Comparison of ENCODE assay signal across 17 cellular contexts in the genomic region with DNA sequence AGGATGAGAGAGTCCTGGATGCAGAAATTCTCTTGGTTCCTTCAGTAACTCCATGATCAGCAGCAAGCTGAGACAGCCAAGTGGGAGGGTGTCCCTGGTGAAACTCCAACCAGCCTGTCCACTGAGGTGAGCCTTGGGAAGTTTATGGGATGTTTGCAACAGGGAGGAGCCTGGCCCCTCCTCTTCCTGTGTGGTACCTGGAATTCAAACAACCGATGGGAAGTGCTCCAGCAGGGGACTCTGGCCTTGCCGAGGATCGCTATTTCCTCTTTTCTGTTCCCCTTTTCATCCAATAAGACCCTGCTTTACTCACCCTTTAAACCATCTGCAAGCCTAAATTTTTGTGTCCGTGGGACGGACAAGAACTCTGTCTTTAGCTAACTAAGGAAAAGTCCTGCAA.
DNase-seq lines count a peak whose midpoint lies in the region; TF ChIP-seq lines count a peak whose summit lies in the region.
"Had no signal": no experiment of that assay in that cellular context is flagged by ENCODE, and none has a peak within 500 bp of the region (broad histone marks: within the 10 kb centered on the region; RNA-seq: fewer than 3 reads in every experiment).

No MANE protein-coding gene starts in this region.

- no peak for TF ChIP-seq CTCF in colonic mucosa (IDR thresholded peaks at IDR 0.05)
- TF ChIP-seq CTCF in GM13976 (IDR thresholded peaks at IDR 0.05; ENCODE audit: borderline replicate concordance, control extremely low read depth, extremely low read depth, insufficient read depth, missing control alignments) = no peak

- H3K4me1 ChIP-seq in colonic mucosa = no peaks in the 10 kb centered on the region
- H3K4me1 ChIP-seq in trophoblast cell (ENCODE audit: control insufficient read depth in 1 of 2, insufficient read depth in 2 of 2, low read length in 2 of 2) = peaks cover 3 to 4% of the 10 kb centered on the region in 2 experiments

- H3K79me2 ChIP-seq in trophoblast cell (ENCODE audit: control insufficient read depth, insufficient read depth, low read length, poor library complexity) = no peaks in the 10 kb centered on the region

- H3K4me2 ChIP-seq in trophoblast cell (ENCODE audit: low read length) = no peak overlapping the region
- H3K4me2 ChIP-seq: KMS-11, PC-9 had no signal

- H3K4me3 ChIP-seq in colonic mucosa (no peak overlapping the region), trophoblast cell (ENCODE audit: low read depth, low read length) (no peak overlapping the region)
- H3K4me3 ChIP-seq: PC-9, tibial artery had no signal

- H3K9me3 ChIP-seq in colonic mucosa = no peaks in the 10 kb centered on the region
- no peaks in the 10 kb centered on the region for H3K9me3 ChIP-seq in trophoblast cell (ENCODE audit: insufficient read depth, low read depth, low read length)
- H3K9me3 ChIP-seq: tibial artery had no signal

- H2BK120ac ChIP-seq in trophoblast cell (ENCODE audit: insufficient read depth, low read length, poor library complexity) = no peak overlapping the region

- H4K12ac ChIP-seq in trophoblast cell (ENCODE audit: low read depth, low read length) = no peak overlapping the region

- H4K8ac ChIP-seq in trophoblast cell (ENCODE audit: low read depth, low read length) = no peak overlapping the region

- no peak overlapping the region for H2AFZ ChIP-seq in trophoblast cell (ENCODE audit: insufficient read depth, low read length, poor library complexity)
- H2AFZ ChIP-seq: PC-9 had no signal

- no peak overlapping the region for H2AK5ac ChIP-seq in trophoblast cell (ENCODE audit: low read length)

- intact Hi-C loops in colonic mucosa (cut with DNase I) = no loop called here

- no CpG with 5 or more reads among the region's 5 CpGs for WGBS in trophoblast cell (ENCODE audit: extremely low coverage, insufficient coverage, insufficient read length)

- H3K27me3 ChIP-seq in colonic mucosa = no peaks in the 10 kb centered on the region
- no peaks in the 10 kb centered on the region for H3K27me3 ChIP-seq in trophoblast cell (ENCODE audit: insufficient read depth, low read length)
- H3K27me3 ChIP-seq: tibial artery had no signal

- peak overlapping the region; percentile 42 for H2BK12ac ChIP-seq in trophoblast cell (ENCODE audit: low read length)

- in situ Hi-C loops in KBM-7 (cut with MboI; ENCODE audit: low pct_unique_long_range_greater_than_20kb, low sequenced_read_pairs) = no loop called here
- in situ Hi-C loops in GM13976 (cut with MboI; ENCODE audit: low sequenced_read_pairs, unreplicated experiment) = no loop called here

- H3K27ac ChIP-seq in colonic mucosa = no peak overlapping the region
- no peak overlapping the region for H3K27ac ChIP-seq in trophoblast cell (ENCODE audit: low read depth, low read length)
- H3K27ac ChIP-seq in caudate nucleus (ENCODE audit: low read depth, low read length) = no peak overlapping the region
- H3K27ac ChIP-seq: C4-2B, KMS-11, PC-9, tibial artery, VCaP had no signal

- DNase-seq in KBM-7 (peak; percentile 92), NOMO-1 treated with dmso at 0.1 percent for 144 hours (lab: John Stamatoyannopoulos, UW; ENCODE audit: unreplicated experiment) (peak; percentile 23), colonic mucosa (peak; percentile 73), trophoblast cell (no peak), H4 (ENCODE audit: low spot score) (no peak), GM13976 (ENCODE audit: low spot score) (no peak), caudate nucleus (lab: John Stamatoyannopoulos, UW) (no peak)
- DNase-seq: activated gamma-delta T cell treated with Interleukin-2 at 50 U/mL for 16 hours, cerebellar nuclear complex, left cardiac atrium, NCI-H1436 treated with DMSO at 0.1 percent for 48 hours, PC-9, small intestine, tibial artery had no signal

- H4K91ac ChIP-seq in trophoblast cell (ENCODE audit: low read depth, low read length) = peak overlapping the region; percentile 30

- H3K9ac ChIP-seq in colonic mucosa (ENCODE audit: low read depth in 2 of 2, low read length in 2 of 2) (no peak overlapping the region), trophoblast cell (ENCODE audit: low read length) (no peak overlapping the region)
- H3K9ac ChIP-seq: KMS-11 had no signal

- no peak overlapping the region for H3K14ac ChIP-seq in trophoblast cell (ENCODE audit: low read length)

- H2BK5ac ChIP-seq in trophoblast cell (ENCODE audit: low read depth, low read length, poor library complexity) = no peak overlapping the region

- no peak overlapping the region for H3K23ac ChIP-seq in trophoblast cell (ENCODE audit: low read length)

- no peaks in the 10 kb centered on the region for H3K36me3 ChIP-seq in colonic mucosa
- H3K36me3 ChIP-seq in trophoblast cell (ENCODE audit: control insufficient read depth in 1 of 2, insufficient read depth in 2 of 2, low read length in 2 of 2) = no peaks in the 10 kb centered on the region
- H3K36me3 ChIP-seq: tibial artery had no signal

- peaks cover 23% of the 10 kb centered on the region for H3K79me1 ChIP-seq in trophoblast cell (ENCODE audit: low read length)

- H3K18ac ChIP-seq in trophoblast cell (ENCODE audit: low read length) = no peak overlapping the region

- peak overlapping the region; percentile 17 for H3K4ac ChIP-seq in trophoblast cell (ENCODE audit: low read depth, low read length)

Comparison
In these comparisons a context has a peak if more than half of its experiments do, and no peak if none do; other contexts are left out.
1. DNase-seq: peak in KBM-7 (single experiment), NOMO-1 treated with dmso at 0.1 percent for 144 hours (single experiment) and colonic mucosa (single experiment); none in trophoblast cell (0 of 2), H4 (single experiment), GM13976 (single experiment) and caudate nucleus (0 of 61).